Comparison of ENCODE assay signal across 11 cellular contexts in the genomic region with DNA sequence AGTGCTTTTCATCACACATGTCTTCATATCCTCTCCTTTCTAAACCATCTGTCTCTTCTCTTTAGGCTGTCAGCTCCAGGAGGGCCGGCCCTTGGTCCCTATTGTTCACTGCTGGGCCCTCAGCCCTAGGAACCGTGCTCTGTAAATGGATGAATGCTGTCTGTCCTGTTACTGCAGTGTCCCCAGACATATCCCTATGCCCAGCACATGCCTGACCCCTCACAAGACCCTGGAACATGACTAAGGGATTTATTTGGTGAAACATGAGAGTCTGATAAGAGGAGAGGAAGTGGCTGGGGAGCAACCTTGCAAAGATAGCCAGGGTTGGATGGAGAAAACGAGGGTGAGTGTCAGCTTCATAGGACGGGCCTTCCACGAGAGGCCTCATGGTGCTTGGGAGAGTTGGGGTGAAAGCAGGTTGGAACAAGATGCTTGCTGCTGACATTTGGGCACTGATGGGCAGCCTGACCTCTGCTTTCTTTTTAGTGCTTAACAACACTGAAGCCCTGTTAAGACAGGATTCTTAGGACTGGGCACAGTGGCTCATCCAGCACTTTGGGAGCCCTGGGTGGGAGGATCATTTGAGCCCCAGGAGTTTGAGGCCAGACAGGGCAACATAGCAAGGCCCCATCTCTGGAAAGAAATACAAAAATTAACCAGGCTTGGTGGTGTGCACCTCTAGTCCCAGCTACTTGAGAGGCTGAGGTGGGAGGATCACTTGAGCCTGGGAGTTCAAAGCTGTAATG. TPM values are rescaled to one million over a fixed set of nuclear protein-coding genes. Genes with fewer than 3 reads are reported as not detected.
DNase-seq lines count a peak whose midpoint lies in the region; ATAC-seq, FAIRE-seq and TF ChIP-seq lines count a peak whose summit lies in the region.
"Had no signal": no experiment of that assay in that cellular context is flagged by ENCODE, and none has a peak within 500 bp of the region (broad histone marks: within the 10 kb centered on the region; RNA-seq: fewer than 3 reads in every experiment).

No MANE protein-coding gene starts in this region.

- H3K36me3 Mint-ChIP-seq in CD8-positive, alpha-beta T cell = peaks cover 29% of the 10 kb centered on the region
- H3K36me3 Mint-ChIP-seq in naive thymus-derived CD8-positive, alpha-beta T cell = peaks cover 0 to 22% (median 0%) of the 10 kb centered on the region in 3 donors

- H3K36me3 ChIP-seq in CD8-positive, alpha-beta T cell (ENCODE audit: insufficient read depth, low read length) = peaks cover 4% of the 10 kb centered on the region
- H3K36me3 ChIP-seq: tibial nerve had no signal

- H3K4me1 ChIP-seq in CD8-positive, alpha-beta T cell (ENCODE audit: insufficient read depth, low read length) = peaks cover 13% of the 10 kb centered on the region

- TF ChIP-seq CTCF in CD8-positive, alpha-beta T cell (IDR thresholded peaks at IDR 0.05) = no peak
- no peak for TF ChIP-seq CTCF in NB4 (IDR thresholded peaks at IDR 0.05; ENCODE audit: low read depth, low read length)
- TF ChIP-seq CTCF in coronary artery (IDR thresholded peaks at IDR 0.05) = no peak
- TF ChIP-seq CTCF in dorsolateral prefrontal cortex (IDR thresholded peaks at IDR 0.05 in 54 of 56, conservative IDR thresholded peaks at IDR 0.05 in 2 of 56; ENCODE audit: low read depth in 1 of 56, partially characterized antibody in 56 of 56) = no peak

- no peak overlapping the region for H3K4me3 Mint-ChIP-seq in CD8-positive, alpha-beta T cell
- H3K4me3 Mint-ChIP-seq in naive thymus-derived CD8-positive, alpha-beta T cell = no peak overlapping the region

- DNase-seq in CD8-positive, alpha-beta T cell = no peak
- DNase-seq in NB4 (ENCODE audit: low read depth) (peak; percentile 59), coronary artery (ENCODE audit: low spot score) (no peak), dorsolateral prefrontal cortex (no peak), kidney tubule cell (ENCODE audit: low spot score) (no peak), RCC 7860 (ENCODE audit: low spot score) (no peak)
- DNase-seq in naive thymus-derived CD8-positive, alpha-beta T cell = no peak
- DNase-seq: activated CD4-positive, alpha-beta T cell treated with anti-CD3 and anti-CD28 coated beads, Interleukin-2, amount 50 U/mL, for 48 hours had no signal

- no peak for TF ChIP-seq POLR2A in NB4 (IDR thresholded peaks at IDR 0.05; ENCODE audit: extremely low read depth, insufficient read length)

- no peak overlapping the region for H3K4me3 ChIP-seq in CD8-positive, alpha-beta T cell (ENCODE audit: low read depth, low read length)
- no peak overlapping the region for H3K4me3 ChIP-seq in NB4 (ENCODE audit: low read depth, low read length)
- no peak overlapping the region for H3K4me3 ChIP-seq in coronary artery
- no peak overlapping the region for H3K4me3 ChIP-seq in dorsolateral prefrontal cortex
- H3K4me3 ChIP-seq: tibial nerve had no signal

- ATAC-seq in CD8-positive, alpha-beta T cell = peak; percentile 21
- peak in 1 of 2 donors; percentile 19 for ATAC-seq in naive thymus-derived CD8-positive, alpha-beta T cell
- ATAC-seq in HG03342 (IDR thresholded peaks at IDR 0.05; ENCODE audit: unreplicated experiment) = no peak

- POLR2A ChIA-PET in CD8-positive, alpha-beta T cell (lab: Charles Lee) = no interaction called here
- POLR2A ChIA-PET in naive thymus-derived CD8-positive, alpha-beta T cell (lab: Charles Lee) = no interaction called here

- no peaks in the 10 kb centered on the region for H3K27me3 Mint-ChIP-seq in CD8-positive, alpha-beta T cell (ENCODE audit: low read depth)
- no peaks in the 10 kb centered on the region for H3K27me3 Mint-ChIP-seq in naive thymus-derived CD8-positive, alpha-beta T cell

- H3K9me3 Mint-ChIP-seq in CD8-positive, alpha-beta T cell = no peaks in the 10 kb centered on the region
- peaks cover 0 to 4% (median 0%) of the 10 kb centered on the region in 9 donors for H3K9me3 Mint-ChIP-seq in naive thymus-derived CD8-positive, alpha-beta T cell

- H3K9me3 ChIP-seq in CD8-positive, alpha-beta T cell (ENCODE audit: low read length) = no peaks in the 10 kb centered on the region
- H3K9me3 ChIP-seq: tibial nerve had no signal

- no peaks in the 10 kb centered on the region for H3K27me3 ChIP-seq in CD8-positive, alpha-beta T cell (ENCODE audit: insufficient read depth, low read length)
- no peaks in the 10 kb centered on the region for H3K27me3 ChIP-seq in dorsolateral prefrontal cortex
- H3K27me3 ChIP-seq: tibial nerve had no signal

- intact Hi-C loops in CD8-positive, alpha-beta T cell (cut with DNase I, micrococcal nuclease) = no loop called here
- intact Hi-C loops in dorsolateral prefrontal cortex (cut with DNase I) = no loop called here

- no peak for FAIRE-seq in RCC 7860 (lab: Jason Lieb, UNC)

- H3K4me1 Mint-ChIP-seq in CD8-positive, alpha-beta T cell (ENCODE audit: low read depth) = peaks cover 56% of the 10 kb centered on the region
- peaks cover 34 to 69% (median 61%) of the 10 kb centered on the region in 4 donors for H3K4me1 Mint-ChIP-seq in naive thymus-derived CD8-positive, alpha-beta T cell

- no peak overlapping the region for H3K27ac ChIP-seq in CD8-positive, alpha-beta T cell (ENCODE audit: low read depth, low read length)
- H3K27ac ChIP-seq in coronary artery = peak overlapping the region; percentile 68 to 76
- H3K27ac ChIP-seq in dorsolateral prefrontal cortex = no peak overlapping the region
- H3K27ac ChIP-seq: epithelial cell of prostate, tibial nerve had no signal

- H3K27ac Mint-ChIP-seq in CD8-positive, alpha-beta T cell = peak overlapping the region; percentile 5
- H3K27ac Mint-ChIP-seq in naive thymus-derived CD8-positive, alpha-beta T cell = peak overlapping the region in 8 of 10 donors; percentile 1 to 90 (median 78)

- CTCF ChIA-PET in CD8-positive, alpha-beta T cell (lab: Charles Lee) = no interaction called here

RNA-seq across cellular contexts. Expression of gene ABCC1, which starts 39.0 kb away (rescaled TPM):
- total RNA-seq in CD8-positive, alpha-beta T cell = 10 to 100 TPM; 41.1 to 41.2 TPM
- 10 to 100 TPM; 66.7 to 68.6 TPM for total RNA-seq in naive thymus-derived CD8-positive, alpha-beta T cell
- 1 to 10 TPM; 3.7 to 9.0 (median 4.3) TPM for polyA plus RNA-seq in naive thymus-derived CD8-positive, alpha-beta T cell
- total RNA-seq in dorsolateral prefrontal cortex = 10 to 100 TPM; 10.3 to 25.6 (median 15.5) TPM

Comparison
In these comparisons a context has a peak if more than half of its experiments do, and no peak if none do; other contexts are left out.
1. H3K27ac ChIP-seq: peak in coronary artery (2 of 2); none in CD8-positive, alpha-beta T cell (single experiment) and dorsolateral prefrontal cortex (0 of 59).